In the genomic region with DNA sequence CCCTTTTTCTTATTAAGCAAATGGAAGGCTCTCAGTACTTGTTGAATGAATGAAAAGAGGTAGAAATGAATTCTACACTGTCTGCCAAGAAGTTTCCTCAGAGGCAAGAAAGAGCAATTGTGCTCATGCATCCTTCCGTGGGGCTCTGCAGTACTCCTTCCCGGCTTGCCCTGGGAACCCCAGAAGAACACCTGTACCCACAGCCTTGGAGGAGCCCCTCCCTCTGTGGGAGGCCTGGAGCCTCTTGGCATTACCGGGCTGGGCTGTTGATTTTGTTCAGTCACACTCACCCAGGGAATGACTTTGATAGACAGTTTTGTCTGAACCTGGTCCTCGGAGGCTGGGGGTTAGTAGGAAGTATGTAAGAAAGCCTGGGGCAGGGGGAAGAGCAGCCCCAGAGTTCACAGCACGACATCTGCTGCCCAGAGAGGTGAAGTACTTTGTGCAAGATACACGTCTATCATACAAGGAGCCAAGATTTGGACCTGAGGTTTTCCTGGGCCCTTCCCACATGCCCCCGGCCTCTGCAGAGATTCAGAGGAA, we compare ENCODE assay signal across 9 cellular contexts.
DNase-seq lines count a peak whose midpoint lies in the region; ATAC-seq and TF ChIP-seq lines count a peak whose summit lies in the region.
"Had no signal": no experiment of that assay in that cellular context is flagged by ENCODE, and none has a peak within 500 bp of the region (broad histone marks: within the 10 kb centered on the region; RNA-seq: fewer than 3 reads in every experiment).

No MANE protein-coding gene starts in this region.

- no peaks in the 10 kb centered on the region for H3K36me3 Mint-ChIP-seq in natural killer cell treated with Interleukin-12 subunit alpha and Interleukin-12 subunit beta and Interleukin-15 and Interleukin-18, amount 100 ng/mL, for 72 hours

- H3K27me3 ChIP-seq in colonic mucosa (no peaks in the 10 kb centered on the region), BE2C (no peaks in the 10 kb centered on the region)

- H3K27me3 Mint-ChIP-seq in natural killer cell treated with Interleukin-12 subunit alpha and Interleukin-12 subunit beta and Interleukin-15 and Interleukin-18, amount 100 ng/mL, for 72 hours: peaks cover 7 to 18% of the 10 kb centered on the region in 2 donors

- intact Hi-C loops in Right ventricle myocardium superior (cut with DNase I): no loop called here
- intact Hi-C loops in left ventricle myocardium superior (cut with micrococcal nuclease): no loop called here
- intact Hi-C loops in colonic mucosa (cut with DNase I): no loop called here

- no peak for DNase-seq in Right ventricle myocardium superior
- no peak for DNase-seq in left ventricle myocardium superior
- DNase-seq in colonic mucosa: no peak
- DNase-seq in natural killer cell treated with Interleukin-12 subunit alpha and Interleukin-12 subunit beta and Interleukin-15 and Interleukin-18, amount 100 ng/mL, for 72 hours (ENCODE audit: low spot score): no peak
- DNase-seq in NCI-H2081 treated with DMSO at 0.1 percent for 48 hours (lab: John Stamatoyannopoulos, UW): no peak
- no peak for DNase-seq in BE2C
- DNase-seq in NCI-H1417 treated with DMSO at 0.1 percent for 48 hours (lab: John Stamatoyannopoulos, UW): no peak
- DNase-seq: SHP77 treated with DMSO at 0.1 percent for 48 hours had no signal

- H3K4me1 Mint-ChIP-seq in natural killer cell treated with Interleukin-12 subunit alpha and Interleukin-12 subunit beta and Interleukin-15 and Interleukin-18, amount 100 ng/mL, for 72 hours (ENCODE audit: low read depth in 2 of 2): peaks cover 0 to 10% of the 10 kb centered on the region in 2 donors

- no peaks in the 10 kb centered on the region for H3K4me1 ChIP-seq in colonic mucosa
- H3K4me1 ChIP-seq in BE2C: no peaks in the 10 kb centered on the region

- H3K9ac ChIP-seq in colonic mucosa (ENCODE audit: low read depth in 2 of 2, low read length in 2 of 2): no peak overlapping the region

- H3K36me3 ChIP-seq in colonic mucosa: no peaks in the 10 kb centered on the region
- H3K36me3 ChIP-seq in BE2C: no peaks in the 10 kb centered on the region

- peak overlapping the region; percentile 42 for H3K4me3 Mint-ChIP-seq in natural killer cell treated with Interleukin-12 subunit alpha and Interleukin-12 subunit beta and Interleukin-15 and Interleukin-18, amount 100 ng/mL, for 72 hours

- H3K9me3 ChIP-seq in colonic mucosa (no peaks in the 10 kb centered on the region), BE2C (no peaks in the 10 kb centered on the region)

- H3K27ac Mint-ChIP-seq in natural killer cell treated with Interleukin-12 subunit alpha and Interleukin-12 subunit beta and Interleukin-15 and Interleukin-18, amount 100 ng/mL, for 72 hours: no peak overlapping the region

- peak; percentile 23 for ATAC-seq in Right ventricle myocardium superior (ENCODE audit: poor library complexity)
- ATAC-seq in left ventricle myocardium superior: no peak
- ATAC-seq in natural killer cell treated with Interleukin-12 subunit alpha and Interleukin-12 subunit beta and Interleukin-15 and Interleukin-18, amount 100 ng/mL, for 72 hours: no peak
- no peak for ATAC-seq in GM19463 (IDR thresholded peaks at IDR 0.05; ENCODE audit: unreplicated experiment)

- TF ChIP-seq CTCF in colonic mucosa (IDR thresholded peaks at IDR 0.05): no peak
- no peak for TF ChIP-seq CTCF in BE2C (IDR thresholded peaks at IDR 0.05; ENCODE audit: low read depth, low read length)

- no peaks in the 10 kb centered on the region for H3K9me3 Mint-ChIP-seq in natural killer cell treated with Interleukin-12 subunit alpha and Interleukin-12 subunit beta and Interleukin-15 and Interleukin-18, amount 100 ng/mL, for 72 hours

- H3K4me3 ChIP-seq in colonic mucosa (peak overlapping the region; percentile 13), BE2C (ENCODE audit: low read depth, low read length) (no peak overlapping the region)

- H3K27ac ChIP-seq in colonic mucosa: peak overlapping the region; percentile 6
